Comparison of ENCODE assay signal across 8 cellular contexts in genomic region chr19:35318679-35319448, GRCh38. TPM values are rescaled to one million over a fixed set of nuclear protein-coding genes. Genes with fewer than 3 reads are reported as not detected.
DNase-seq lines count a peak whose midpoint lies in the region; ATAC-seq and TF ChIP-seq lines count a peak whose summit lies in the region.

No MANE protein-coding gene starts in this region.

- no peak overlapping the region; the same call in 1 of the 2 replicates for H2AFZ ChIP-seq in Loucy (ENCODE audit: low read length)

- H3K4me2 ChIP-seq in BLaER1 (peak overlapping the region; percentile 95), Loucy (ENCODE audit: low read depth, low read length, poor library complexity, severe bottlenecking) (peak overlapping the region; percentile 51)

- H3K27me3 Mint-ChIP-seq in CD8-positive, alpha-beta T cell (ENCODE audit: low read depth), result peaks cover 4% of the 10 kb centered on the region

- H3F3A ChIP-seq in Loucy (ENCODE audit: low read depth), result peaks cover 3% of the 10 kb centered on the region

- H3K9me3 ChIP-seq in BLaER1 (peaks cover 9% of the 10 kb centered on the region), Loucy (ENCODE audit: insufficient read depth, low read depth, low read length) (peaks cover 3% of the 10 kb centered on the region; the same call in 1 of the 2 replicates), mucosa of descending colon (no peaks in the 10 kb centered on the region)
- no peaks in the 10 kb centered on the region for H3K9me3 ChIP-seq in CD8-positive, alpha-beta T cell (ENCODE audit: low read length)

- ATAC-seq in mucosa of descending colon, result peak; percentile 45
- ATAC-seq in CD8-positive, alpha-beta T cell, result no peak

- H3K9me3 Mint-ChIP-seq in CD8-positive, alpha-beta T cell, result no peaks in the 10 kb centered on the region

- TF ChIP-seq CTCF in Loucy (conservative IDR thresholded peaks at IDR 0.05; ENCODE audit: low read length) (no peak), mucosa of descending colon (IDR thresholded peaks at IDR 0.05) (no peak)
- no peak for TF ChIP-seq CTCF in CD8-positive, alpha-beta T cell (IDR thresholded peaks at IDR 0.05)

- peak overlapping the region; percentile 49 for H3K4me3 ChIP-seq in BLaER1
- H3K4me3 ChIP-seq in Loucy (ENCODE audit: low read length, poor library complexity, severe bottlenecking), result peak overlapping the region; percentile 33
- no peak overlapping the region for H3K4me3 ChIP-seq in mucosa of descending colon
- H3K4me3 ChIP-seq in CD8-positive, alpha-beta T cell (ENCODE audit: low read depth, low read length), result no peak overlapping the region

- POLR2A ChIA-PET in CD8-positive, alpha-beta T cell (lab: Charles Lee), result no interaction called here

- intact Hi-C loops in mucosa of descending colon (cut with DNase I, micrococcal nuclease), result no loop called here
- intact Hi-C loops in CD8-positive, alpha-beta T cell (cut with DNase I, micrococcal nuclease), result no loop called here

- H3K27ac Mint-ChIP-seq in CD8-positive, alpha-beta T cell, result no peak overlapping the region

- peak in 2 of 3 donors; percentile 15 to 74 for DNase-seq in mucosa of descending colon
- DNase-seq in NCI-H2029 treated with DMSO at 0.1 percent for 48 hours (lab: John Stamatoyannopoulos, UW), result no peak
- no peak for DNase-seq in NCI-H1048 (lab: John Stamatoyannopoulos, UW)
- no peak for DNase-seq in NCI-H1436 treated with DMSO at 0.1 percent for 48 hours (lab: John Stamatoyannopoulos, UW)
- DNase-seq in CD8-positive, alpha-beta T cell, result no peak

- H3K4me1 ChIP-seq in BLaER1 (peaks cover 98% of the 10 kb centered on the region), Loucy (ENCODE audit: insufficient read depth, low read length, poor library complexity, severe bottlenecking) (peaks cover 40% of the 10 kb centered on the region), mucosa of descending colon (ENCODE audit: low read depth) (no peaks in the 10 kb centered on the region)
- H3K4me1 ChIP-seq in CD8-positive, alpha-beta T cell (ENCODE audit: insufficient read depth, low read length), result no peaks in the 10 kb centered on the region

- H3K9me2 ChIP-seq in Loucy (replicated peaks; ENCODE audit: low read depth, low read length), result no peaks in the 10 kb centered on the region

- no peak overlapping the region for H3K4me3 Mint-ChIP-seq in CD8-positive, alpha-beta T cell

- no peaks in the 10 kb centered on the region for H3K4me1 Mint-ChIP-seq in CD8-positive, alpha-beta T cell (ENCODE audit: low read depth)

- H3K36me3 ChIP-seq in BLaER1 (no peaks in the 10 kb centered on the region), Loucy (ENCODE audit: insufficient read depth, low read length) (no peaks in the 10 kb centered on the region), mucosa of descending colon (ENCODE audit: low read depth) (no peaks in the 10 kb centered on the region)
- no peaks in the 10 kb centered on the region for H3K36me3 ChIP-seq in CD8-positive, alpha-beta T cell (ENCODE audit: insufficient read depth, low read length)

- H3K9ac ChIP-seq in BLaER1 (peak overlapping the region; percentile 84), Loucy (ENCODE audit: low read depth, low read length, poor library complexity, severe bottlenecking) (peak overlapping the region; percentile 68)

- H3K36me3 Mint-ChIP-seq in CD8-positive, alpha-beta T cell, result no peaks in the 10 kb centered on the region

- CTCF ChIA-PET in CD8-positive, alpha-beta T cell (lab: Charles Lee), result no interaction called here

- no peaks in the 10 kb centered on the region for H4K20me1 ChIP-seq in BLaER1
- no peaks in the 10 kb centered on the region for H4K20me1 ChIP-seq in Loucy (ENCODE audit: insufficient read depth, low read length, poor library complexity, severe bottlenecking)

- H3K27ac ChIP-seq in BLaER1 (peak overlapping the region; percentile 97), cingulate gyrus (ENCODE audit: low read depth, low read length) (peak overlapping the region; percentile 67)
- no peak overlapping the region for H3K27ac ChIP-seq in CD8-positive, alpha-beta T cell (ENCODE audit: low read depth, low read length)

- H3K27me3 ChIP-seq in BLaER1, result no peaks in the 10 kb centered on the region
- no peaks in the 10 kb centered on the region for H3K27me3 ChIP-seq in Loucy (ENCODE audit: insufficient read depth, low read length, poor library complexity, severe bottlenecking)
- H3K27me3 ChIP-seq in CD8-positive, alpha-beta T cell (ENCODE audit: insufficient read depth, low read length), result no peaks in the 10 kb centered on the region

- no peaks in the 10 kb centered on the region for H3K79me2 ChIP-seq in Loucy (ENCODE audit: insufficient read depth, low read length)

RNA-seq across cellular contexts. Expression of gene CD22, which starts 10.1 kb away (rescaled TPM):
- total RNA-seq in mucosa of descending colon, result 1 to 10 TPM; 2.2 to 5.7 (median 4.1) TPM
- total RNA-seq in CD8-positive, alpha-beta T cell, result 1 to 10 TPM; 7.9 to 9.1 TPM

RNA-seq across cellular contexts. Expression of gene MAG, which starts 26.9 kb away (rescaled TPM):
- under 1 TPM in 1 of 3 donors, not detected in 2; 0.80 TPM for total RNA-seq in mucosa of descending colon
- total RNA-seq in CD8-positive, alpha-beta T cell, result not detected

RNA-seq across cellular contexts. Expression of gene FFAR1, which starts 28.8 kb away (rescaled TPM):
- total RNA-seq in mucosa of descending colon, result not detected
- total RNA-seq in CD8-positive, alpha-beta T cell, result 1 to 10 TPM in 1 of 2 experiments, under 1 TPM in 1; 0.92 to 1.4 TPM

RNA-seq across cellular contexts. Expression of gene HAMP, which starts 36.5 kb away (rescaled TPM):
- total RNA-seq in mucosa of descending colon, result not detected
- total RNA-seq in CD8-positive, alpha-beta T cell, result under 1 TPM; 0.72 to 0.87 TPM

RNA-seq across cellular contexts. Expression of gene FFAR3, which starts 39.4 kb away (rescaled TPM):
- 1 to 10 TPM in 1 of 3 donors, not detected in 2; 1.5 TPM for total RNA-seq in mucosa of descending colon
- total RNA-seq in CD8-positive, alpha-beta T cell, result not detected

Comparison
In these comparisons a context has a peak if more than half of its experiments do, and no peak if none do; other contexts are left out.
1. H3K4me3 ChIP-seq: peak in BLaER1 (single experiment) and Loucy (single experiment); none in mucosa of descending colon (single experiment) and CD8-positive, alpha-beta T cell (single experiment).
2. DNase-seq: peak in mucosa of descending colon (2 of 3); none in NCI-H2029 treated with DMSO at 0.1 percent for 48 hours (single experiment), NCI-H1048 (single experiment), NCI-H1436 treated with DMSO at 0.1 percent for 48 hours (single experiment) and CD8-positive, alpha-beta T cell (0 of 7).